ENCODE assay signal across 11 cellular contexts in genomic region chr21:33232640-33233039, GRCh38. TPM values are rescaled to one million over a fixed set of nuclear protein-coding genes. Genes with fewer than 3 reads are reported as not detected.
DNase-seq lines count a peak whose midpoint lies in the region; ATAC-seq lines count a peak whose summit lies in the region.
"Had no signal": no experiment of that assay in that cellular context is flagged by ENCODE, and none has a peak within 500 bp of the region (broad histone marks: within the 10 kb centered on the region; RNA-seq: fewer than 3 reads in every experiment).

No MANE protein-coding gene starts in this region.

- POLR2A ChIA-PET in CD8-positive, alpha-beta memory T cell (lab: Charles Lee), result interaction anchor here (0.7 to 2.4 kb wide), 4 partner anchors 16 to 246 kb away, joined by 4 to 7 read pairs (median 5); partner anchors contain the start of gene IFNAR1

- peaks cover 64% of the 10 kb centered on the region for H3K4me1 ChIP-seq in CD8-positive, alpha-beta memory T cell (ENCODE audit: insufficient read depth, low read length)
- peaks cover 7% of the 10 kb centered on the region for H3K4me1 ChIP-seq in muscle layer of colon (ENCODE audit: insufficient read depth, low read length)

- DNase-seq in CD8-positive, alpha-beta memory T cell, result no peak
- DNase-seq in HT1080 (ENCODE audit: low read depth) (peak; percentile 61), middle frontal gyrus (ENCODE audit: extremely low spot score, low spot score) (no peak), SIG-M5 (lab: John Stamatoyannopoulos, UW) (no peak), AG08395 (ENCODE audit: low spot score) (no peak)
- no peak for DNase-seq in activated naive CD4-positive, alpha-beta T cell treated with anti-CD3 and anti-CD28 coated beads, Interleukin-2, amount 50 U/mL, for 72 hours (ENCODE audit: low spot score in 2 of 2)
- DNase-seq: mucosa of descending colon, NCI-H2107 had no signal

- peaks cover 0 to 43% (median 10%) of the 10 kb centered on the region in 3 donors for H3K36me3 Mint-ChIP-seq in CD8-positive, alpha-beta memory T cell
- H3K36me3 Mint-ChIP-seq in activated naive CD4-positive, alpha-beta T cell treated with anti-CD3 and anti-CD28 coated beads, Interleukin-2, amount 50 U/mL, for 72 hours, result peaks cover 24 to 29% of the 10 kb centered on the region in 2 donors

- ATAC-seq in activated naive CD4-positive, alpha-beta T cell treated with anti-CD3 and anti-CD28 coated beads, Interleukin-2, amount 50 U/mL, for 72 hours, result no peak
- ATAC-seq in HG02852 (IDR thresholded peaks at IDR 0.05; ENCODE audit: unreplicated experiment), result no peak
- ATAC-seq: mucosa of descending colon had no signal

- H3K27ac Mint-ChIP-seq in CD8-positive, alpha-beta memory T cell, result peak overlapping the region; percentile 55 to 94 (median 72)
- H3K27ac Mint-ChIP-seq in activated naive CD4-positive, alpha-beta T cell treated with anti-CD3 and anti-CD28 coated beads, Interleukin-2, amount 50 U/mL, for 72 hours, result peak overlapping the region; percentile 86 to 89

- H3K9ac ChIP-seq in muscle layer of colon (ENCODE audit: low read length), result no peak overlapping the region

- no peak overlapping the region for H3K27ac ChIP-seq in CD8-positive, alpha-beta memory T cell (ENCODE audit: low read depth, low read length)
- peak overlapping the region; percentile 4 for H3K27ac ChIP-seq in muscle layer of colon (ENCODE audit: low read depth, low read length)
- H3K27ac ChIP-seq: cardiac muscle cell had no signal

- no peaks in the 10 kb centered on the region for H3K36me3 ChIP-seq in CD8-positive, alpha-beta memory T cell (ENCODE audit: insufficient read depth, low read length)
- no peaks in the 10 kb centered on the region for H3K36me3 ChIP-seq in muscle layer of colon (ENCODE audit: insufficient read depth, low read length)
- H3K36me3 ChIP-seq: cardiac muscle cell had no signal

- H3K4me1 Mint-ChIP-seq in CD8-positive, alpha-beta memory T cell, result peaks cover 63 to 75% (median 71%) of the 10 kb centered on the region in 3 donors

- peak overlapping the region; percentile 65 to 98 (median 96) for H3K4me3 Mint-ChIP-seq in CD8-positive, alpha-beta memory T cell

- no peak overlapping the region for H3K4me3 ChIP-seq in CD8-positive, alpha-beta memory T cell (ENCODE audit: low read length)
- no peak overlapping the region for H3K4me3 ChIP-seq in muscle layer of colon (ENCODE audit: low read depth in 1 of 2, low read length in 2 of 2)
- H3K4me3 ChIP-seq: cardiac muscle cell, mucosa of descending colon had no signal

- CTCF ChIA-PET in CD8-positive, alpha-beta memory T cell (lab: Charles Lee), result no interaction called here

- H3K9me3 ChIP-seq in CD8-positive, alpha-beta memory T cell (ENCODE audit: low read length), result no peaks in the 10 kb centered on the region
- H3K9me3 ChIP-seq in muscle layer of colon (ENCODE audit: low read length), result no peaks in the 10 kb centered on the region
- H3K9me3 ChIP-seq: mucosa of descending colon had no signal

- H3K27me3 Mint-ChIP-seq in CD8-positive, alpha-beta memory T cell, result no peaks in the 10 kb centered on the region

- H3K27me3 ChIP-seq in CD8-positive, alpha-beta memory T cell (ENCODE audit: insufficient read depth, low read length, poor library complexity, severe bottlenecking), result no peaks in the 10 kb centered on the region
- no peaks in the 10 kb centered on the region for H3K27me3 ChIP-seq in muscle layer of colon (ENCODE audit: control insufficient read depth in 1 of 2, insufficient read depth in 2 of 2, low read length in 2 of 2)
- H3K27me3 ChIP-seq: cardiac muscle cell had no signal

- no peaks in the 10 kb centered on the region for H3K9me3 Mint-ChIP-seq in CD8-positive, alpha-beta memory T cell
- H3K9me3 Mint-ChIP-seq in activated naive CD4-positive, alpha-beta T cell treated with anti-CD3 and anti-CD28 coated beads, Interleukin-2, amount 50 U/mL, for 72 hours, result no peaks in the 10 kb centered on the region

RNA-seq across cellular contexts. Expression of gene IFNAR2, which starts 2.9 kb away (rescaled TPM):
- total RNA-seq in CD8-positive, alpha-beta memory T cell, result 10 to 100 TPM; 23.4 to 26.4 TPM
- 85.3 TPM for polyA plus RNA-seq in CD8-positive, alpha-beta memory T cell
- total RNA-seq in HT1080 (2014; rRNA removed; shearing (Covaris generic)), result 2.0 and 3.1 TPM in 2 replicates
- polyA plus RNA-seq in HT1080 (2015; cell fraction: cytosol; rRNA removed), result 15.1 and 17.6 TPM in 2 replicates
- polyA plus RNA-seq in HT1080 (2015; cell fraction: nucleus; rRNA removed), result 7.6 and 12.8 TPM in 2 replicates
- total RNA-seq in activated naive CD4-positive, alpha-beta T cell treated with anti-CD3 and anti-CD28 coated beads, Interleukin-2, amount 50 U/mL, for 72 hours, result 10 to 100 TPM; 42.2 to 44.4 TPM

RNA-seq across cellular contexts. Expression of gene IL10RB, which starts 33.5 kb away (rescaled TPM):
- total RNA-seq in CD8-positive, alpha-beta memory T cell, result 10 to 100 TPM; 23.4 to 25.3 TPM
- polyA plus RNA-seq in CD8-positive, alpha-beta memory T cell, result 51.4 TPM
- total RNA-seq in HT1080 (2014; rRNA removed; shearing (Covaris generic)), result 21.4 and 30.4 TPM in 2 replicates
- polyA plus RNA-seq in HT1080 (2015; cell fraction: cytosol; rRNA removed), result 21.9 and 24.1 TPM in 2 replicates
- polyA plus RNA-seq in HT1080 (2015; cell fraction: nucleus; rRNA removed), result 12.8 and 16.9 TPM in 2 replicates
- total RNA-seq in activated naive CD4-positive, alpha-beta T cell treated with anti-CD3 and anti-CD28 coated beads, Interleukin-2, amount 50 U/mL, for 72 hours, result 10 to 100 TPM; 21.4 to 33.5 TPM
